7 cellular contexts compared by ENCODE assay signal in genomic region chr12:123269980-123270379, GRCh38. TPM values are rescaled to one million over a fixed set of nuclear protein-coding genes. Genes with fewer than 3 reads are reported as not detected.
DNase-seq lines count a peak whose midpoint lies in the region; ATAC-seq, FAIRE-seq and TF ChIP-seq lines count a peak whose summit lies in the region.

No MANE protein-coding gene starts in this region.

- peaks cover 51% of the 10 kb centered on the region for H3K79me2 ChIP-seq in endothelial cell of umbilical vein (ENCODE audit: control insufficient read depth, insufficient read depth, low read length)

- dilution Hi-C loops in endothelial cell of umbilical vein (cut with MboI; ENCODE audit: extremely low pct_ligation_motif_present, low sequenced_read_pairs) = no loop called here

- TF ChIP-seq POLR2A in endothelial cell of umbilical vein (IDR thresholded peaks at IDR 0.05; ENCODE audit: low read depth, low read length) = peak; percentile 53

- peaks cover 48% of the 10 kb centered on the region for H3K4me1 Mint-ChIP-seq in nephron progenitor cell

- intact Hi-C loops in endothelial cell of umbilical vein (cut with micrococcal nuclease) = loop anchor here (1.0 to 2.0 kb wide), 3 partner anchors 95 to 314 kb away; partner anchors contain the start of genes RILPL1, SBNO1 and TMED2

- peaks cover 4% of the 10 kb centered on the region for H3K27me3 Mint-ChIP-seq in nephron progenitor cell (ENCODE audit: low read depth, poor library complexity)

- H3K36me3 ChIP-seq in RWPE2 (ENCODE audit: low read depth) (peaks cover 11% of the 10 kb centered on the region; the same call in 1 of the 2 replicates), endothelial cell of umbilical vein (ENCODE audit: control insufficient read depth in 2 of 2, extremely low read depth in 1 of 2, insufficient read depth in 2 of 2, low read length in 2 of 2) (peaks cover 0 to 18% of the 10 kb centered on the region in 2 experiments)

- H3K9me3 ChIP-seq in RWPE2 (ENCODE audit: severe bottlenecking) (no peaks in the 10 kb centered on the region), endothelial cell of umbilical vein (replicated peaks; ENCODE audit: control insufficient read depth, insufficient read depth, low read length) (no peaks in the 10 kb centered on the region)

- DNase-seq in GM19239 (ENCODE audit: insufficient read length, low spot score) (peak; percentile 47), RWPE2 (ENCODE audit: low spot score) (no peak), endothelial cell of umbilical vein (ENCODE audit: low read depth, low spot score) (peak; percentile 16), nephron progenitor cell (no peak), NOMO-1 (lab: John Stamatoyannopoulos, UW; ENCODE audit: unreplicated experiment in 2 of 2) (no peak), ecto neural progenitor cell (ENCODE audit: low spot score) (no peak)
- DNase-seq in activated CD4-positive, alpha-beta T cell treated with anti-CD3 and anti-CD28 coated beads, Interleukin-2, amount 50 U/mL, for 4 hours = no peak

- POLR2A ChIA-PET in endothelial cell of umbilical vein (lab: Charles Lee) = interaction anchor here (1.3 kb wide), 1 partner anchor 37 kb away, joined by 3 read pairs; the partner anchor contains the start of genes MPHOSPH9 and MTRFR

- H3K27ac Mint-ChIP-seq in nephron progenitor cell = peak overlapping the region; percentile 96

- TF ChIP-seq CTCF in RWPE2 (IDR thresholded peaks at IDR 0.05; ENCODE audit: poor library complexity, severe bottlenecking) (no peak), endothelial cell of umbilical vein (IDR thresholded peaks at IDR 0.05; ENCODE audit: extremely low read depth in 1 of 2, insufficient read depth in 1 of 2, low read depth in 1 of 2, low read length in 2 of 2) (no peak), nephron progenitor cell (IDR thresholded peaks at IDR 0.05) (no peak)

- H3K4me1 ChIP-seq in RWPE2 (ENCODE audit: insufficient read depth, poor library complexity, severe bottlenecking) (no peaks in the 10 kb centered on the region), endothelial cell of umbilical vein (ENCODE audit: control insufficient read depth, extremely low read depth, insufficient read depth, low read length) (peaks cover 26% of the 10 kb centered on the region)

- no peaks in the 10 kb centered on the region for H3K9me3 Mint-ChIP-seq in nephron progenitor cell

- ATAC-seq in RWPE2 (ENCODE audit: low read depth) = 0 out of 3 replicates have a peak, but pooled peaks have one; percentile 2

- H3K4me3 ChIP-seq in RWPE2 (ENCODE audit: severe bottlenecking) (peak overlapping the region; percentile 100), endothelial cell of umbilical vein (replicated peaks in 1 of 3; ENCODE audit: insufficient read depth in 1 of 3, low read depth in 1 of 3, low read length in 3 of 3) (peak overlapping the region; percentile 32 to 90 (median 87))

- no peaks in the 10 kb centered on the region for H3K9me1 ChIP-seq in endothelial cell of umbilical vein (replicated peaks; ENCODE audit: control insufficient read depth, extremely low read depth, insufficient read depth, low read length)

- TSS peak; percentile 35 for BruUV-seq in endothelial cell of umbilical vein (replicated peaks; lab: Mats Ljungman, UMichigan)

- peak overlapping the region; percentile 96 for H3K4me2 ChIP-seq in endothelial cell of umbilical vein (ENCODE audit: insufficient read depth, low read length)

- H3K27me3 ChIP-seq in RWPE2 (ENCODE audit: insufficient read depth, poor library complexity, severe bottlenecking) (no peaks in the 10 kb centered on the region), endothelial cell of umbilical vein (ENCODE audit: control insufficient read depth in 2 of 2, insufficient read depth in 2 of 2, low read length in 2 of 2) (no peaks in the 10 kb centered on the region)

- H3K36me3 Mint-ChIP-seq in nephron progenitor cell (ENCODE audit: low read depth) = peaks cover 18% of the 10 kb centered on the region

- FAIRE-seq in GM19239 (lab: Jason Lieb, UNC) (peak; percentile 73), endothelial cell of umbilical vein (lab: Jason Lieb, UNC) (no peak)

- H4K20me1 ChIP-seq in endothelial cell of umbilical vein (replicated peaks; ENCODE audit: control insufficient read depth, extremely low read depth, insufficient read depth, low read length) = no peaks in the 10 kb centered on the region

- CTCF ChIA-PET in endothelial cell of umbilical vein (lab: Charles Lee) = interaction anchor here (1.1 to 2.3 kb wide), 6 partner anchors 32 to 349 kb away, joined by 4 to 16 read pairs (median 6); partner anchors contain the start of genes KMT5A, SBNO1 and TMED2

- H3K27ac ChIP-seq in RWPE2 (ENCODE audit: poor library complexity, severe bottlenecking) = peak overlapping the region; percentile 77
- H3K27ac ChIP-seq in endothelial cell of umbilical vein (ENCODE audit: insufficient read depth, low read depth, low read length) = peak overlapping the region; percentile 83

- H3K4me3 Mint-ChIP-seq in nephron progenitor cell = peak overlapping the region; percentile 91

- peak overlapping the region; percentile 93 for H3K9ac ChIP-seq in endothelial cell of umbilical vein (replicated peaks; ENCODE audit: extremely low read depth, insufficient read depth, low read length)

- peak overlapping the region; percentile 4 for H2AFZ ChIP-seq in endothelial cell of umbilical vein (ENCODE audit: low read depth, low read length)

TF ChIP-seq in endothelial cell of umbilical vein, 7 proteins besides CTCF, POLR2A, EP300 and RAD21:
- no peak for TF ChIP-seq MAX (IDR thresholded peaks at IDR 0.05; ENCODE audit: insufficient read depth, insufficient read length)
- TF ChIP-seq EZH2 (IDR thresholded peaks at IDR 0.05; ENCODE audit: borderline replicate concordance, low read depth, low read length, severe bottlenecking) = no peak
- TF ChIP-seq POLR2AphosphoS5 (IDR thresholded peaks at IDR 0.05; ENCODE audit: insufficient read depth, low read depth, low read length) = no peak
- no peak for TF ChIP-seq MYC (IDR thresholded peaks at IDR 0.05; ENCODE audit: low read depth, low read length)
- no peak for TF ChIP-seq FOS (IDR thresholded peaks at IDR 0.05; ENCODE audit: borderline replicate concordance, insufficient read depth, low read length)

RNA-seq across cellular contexts. Expression of gene CDK2AP1, which starts 1.7 kb away (rescaled TPM):
- total RNA-seq in endothelial cell of umbilical vein = 320 and 329 TPM in 2 replicates
- 259 and 345 TPM in 2 replicates for polyA plus RNA-seq in endothelial cell of umbilical vein
- 366 and 382 TPM in 2 replicates for polyA plus RNA-seq in endothelial cell of umbilical vein (2011; cell fraction: cytosol; rRNA removed)
- 97.3 and 133 TPM in 2 replicates for polyA plus RNA-seq in endothelial cell of umbilical vein (2011; cell fraction: nucleus; rRNA removed)
- polyA plus RNA-seq in endothelial cell of umbilical vein (2012) = 264 and 304 TPM in 2 replicates
- polyA minus RNA-seq in endothelial cell of umbilical vein = 187 and 217 TPM in 2 replicates
- polyA minus RNA-seq in endothelial cell of umbilical vein (2011; cell fraction: cytosol; rRNA and poly(A)+ RNA removed) = 51.3 TPM
- 29.2 and 41.5 TPM in 2 replicates for polyA minus RNA-seq in endothelial cell of umbilical vein (2011; cell fraction: nucleus; rRNA and poly(A)+ RNA removed)

RNA-seq across cellular contexts. Expression of gene MTRFR, which starts 36.7 kb away (rescaled TPM):
- total RNA-seq in endothelial cell of umbilical vein = 12.0 and 14.4 TPM in 2 replicates
- 8.8 and 9.1 TPM in 2 replicates for polyA plus RNA-seq in endothelial cell of umbilical vein
- 7.7 and 8.5 TPM in 2 replicates for polyA plus RNA-seq in endothelial cell of umbilical vein (2011; cell fraction: cytosol; rRNA removed)
- polyA plus RNA-seq in endothelial cell of umbilical vein (2011; cell fraction: nucleus; rRNA removed) = 3.2 and 4.0 TPM in 2 replicates
- polyA plus RNA-seq in endothelial cell of umbilical vein (2012) = 13.0 and 14.9 TPM in 2 replicates
- polyA minus RNA-seq in endothelial cell of umbilical vein = 10.3 and 11.9 TPM in 2 replicates
- polyA minus RNA-seq in endothelial cell of umbilical vein (2011; cell fraction: cytosol; rRNA and poly(A)+ RNA removed) = 16.6 TPM
- polyA minus RNA-seq in endothelial cell of umbilical vein (2011; cell fraction: nucleus; rRNA and poly(A)+ RNA removed) = 5.5 and 6.2 TPM in 2 replicates

RNA-seq across cellular contexts. Expression of gene MPHOSPH9, which starts 37.0 kb away (rescaled TPM):
- 42.4 and 55.6 TPM in 2 replicates for total RNA-seq in endothelial cell of umbilical vein
- polyA plus RNA-seq in endothelial cell of umbilical vein = 6.4 and 7.8 TPM in 2 replicates
- polyA plus RNA-seq in endothelial cell of umbilical vein (2011; cell fraction: cytosol; rRNA removed) = 10.8 and 12.0 TPM in 2 replicates
- polyA plus RNA-seq in endothelial cell of umbilical vein (2011; cell fraction: nucleus; rRNA removed) = 35.5 and 53.6 TPM in 2 replicates
- polyA plus RNA-seq in endothelial cell of umbilical vein (2012) = 15.3 and 21.6 TPM in 2 replicates
- polyA minus RNA-seq in endothelial cell of umbilical vein = 25.0 and 26.8 TPM in 2 replicates
- polyA minus RNA-seq in endothelial cell of umbilical vein (2011; cell fraction: cytosol; rRNA and poly(A)+ RNA removed) = 37.2 TPM
- polyA minus RNA-seq in endothelial cell of umbilical vein (2011; cell fraction: nucleus; rRNA and poly(A)+ RNA removed) = 40.3 and 71.6 TPM in 2 replicates

Comparison
In these comparisons a context has a peak if more than half of its experiments do, and no peak if none do; other contexts are left out.
1. DNase-seq: peak in GM19239 (single experiment) and endothelial cell of umbilical vein (single experiment); none in RWPE2 (single experiment), nephron progenitor cell (single experiment), NOMO-1 (0 of 2), activated CD4-positive, alpha-beta T cell treated with anti-CD3 and anti-CD28 coated beads, Interleukin-2, amount 50 U/mL, for 4 hours (0 of 2) and ecto neural progenitor cell (single experiment).